3 cellular contexts compared by ENCODE assay signal in genomic region chr10:97444212-97444611, GRCh38.
TF ChIP-seq lines count a peak whose summit lies in the region.

No MANE protein-coding gene starts in this region.

TF ChIP-seq in A549, 52 proteins besides CTCF, POLR2A, EP300 and RAD21:
- TF ChIP-seq POLR2AphosphoS2 (conservative IDR thresholded peaks at IDR 0.05; ENCODE audit: low read length) (no peak), MAFK (IDR thresholded peaks at IDR 0.05; ENCODE audit: partially characterized antibody) (peak; percentile 10)
TF ChIP-seq in A549: peak in this region for 1.

TF ChIP-seq in HCT116, 20 proteins besides CTCF, POLR2A, EP300 and RAD21:
- no peak for TF ChIP-seq CBX3 (IDR thresholded peaks at IDR 0.05; ENCODE audit: low read depth)

TF ChIP-seq in GM12878, 131 proteins besides CTCF, POLR2A, EP300 and RAD21:
- TF ChIP-seq E2F4 (IDR thresholded peaks at IDR 0.05; ENCODE audit: low read depth, low read length) (no peak), FOXK2 (IDR thresholded peaks at IDR 0.05) (no peak), RELA (IDR thresholded peaks at IDR 0.05; ENCODE audit: borderline replicate concordance, partially characterized antibody) (no peak), RFX5 (IDR thresholded peaks at IDR 0.05; ENCODE audit: low read depth, low read length) (no peak), SIX5 (IDR thresholded peaks at IDR 0.05; ENCODE audit: low read depth, low read length, severe bottlenecking) (no peak), USF1 (IDR thresholded peaks at IDR 0.05; ENCODE audit: borderline replicate concordance, extremely low read length, insufficient read depth, low read depth, low read length) (no peak), POLR2AphosphoS5 (IDR thresholded peaks at IDR 0.05; ENCODE audit: low read length) (no peak), IRF5 (IDR thresholded peaks at IDR 0.05; ENCODE audit: borderline replicate concordance) (no peak), CUX1 (IDR thresholded peaks at IDR 0.05; ENCODE audit: insufficient replicate concordance, low read depth, low read length) (no peak), ZZZ3 (IDR thresholded peaks at IDR 0.05; ENCODE audit: control insufficient read depth, insufficient read length, low read depth) (no peak), BMI1 (IDR thresholded peaks at IDR 0.05; ENCODE audit: borderline replicate concordance) (no peak), RCOR1 (conservative IDR thresholded peaks at IDR 0.05; ENCODE audit: low read depth, low read length) (no peak), RELB (IDR thresholded peaks at IDR 0.05; ENCODE audit: low read depth) (no peak), NFXL1 (IDR thresholded peaks at IDR 0.05; ENCODE audit: borderline replicate concordance) (no peak)
- TF ChIP-seq, protein P1, sequence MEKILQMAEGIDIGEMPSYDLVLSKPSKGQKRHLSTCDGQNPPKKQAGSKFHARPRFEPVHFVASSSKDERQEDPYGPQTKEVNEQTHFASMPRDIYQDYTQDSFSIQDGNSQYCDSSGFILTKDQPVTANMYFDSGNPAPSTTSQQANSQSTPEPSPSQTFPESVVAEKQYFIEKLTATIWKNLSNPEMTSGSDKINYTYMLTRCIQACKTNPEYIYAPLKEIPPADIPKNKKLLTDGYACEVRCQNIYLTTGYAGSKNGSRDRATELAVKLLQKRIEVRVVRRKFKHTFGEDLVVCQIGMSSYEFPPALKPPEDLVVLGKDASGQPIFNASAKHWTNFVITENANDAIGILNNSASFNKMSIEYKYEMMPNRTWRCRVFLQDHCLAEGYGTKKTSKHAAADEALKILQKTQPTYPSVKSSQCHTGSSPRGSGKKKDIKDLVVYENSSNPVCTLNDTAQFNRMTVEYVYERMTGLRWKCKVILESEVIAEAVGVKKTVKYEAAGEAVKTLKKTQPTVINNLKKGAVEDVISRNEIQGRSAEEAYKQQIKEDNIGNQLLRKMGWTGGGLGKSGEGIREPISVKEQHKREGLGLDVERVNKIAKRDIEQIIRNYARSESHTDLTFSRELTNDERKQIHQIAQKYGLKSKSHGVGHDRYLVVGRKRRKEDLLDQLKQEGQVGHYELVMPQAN (conservative IDR thresholded peaks at IDR 0.05), result no peak
- TF ChIP-seq, protein P2, sequence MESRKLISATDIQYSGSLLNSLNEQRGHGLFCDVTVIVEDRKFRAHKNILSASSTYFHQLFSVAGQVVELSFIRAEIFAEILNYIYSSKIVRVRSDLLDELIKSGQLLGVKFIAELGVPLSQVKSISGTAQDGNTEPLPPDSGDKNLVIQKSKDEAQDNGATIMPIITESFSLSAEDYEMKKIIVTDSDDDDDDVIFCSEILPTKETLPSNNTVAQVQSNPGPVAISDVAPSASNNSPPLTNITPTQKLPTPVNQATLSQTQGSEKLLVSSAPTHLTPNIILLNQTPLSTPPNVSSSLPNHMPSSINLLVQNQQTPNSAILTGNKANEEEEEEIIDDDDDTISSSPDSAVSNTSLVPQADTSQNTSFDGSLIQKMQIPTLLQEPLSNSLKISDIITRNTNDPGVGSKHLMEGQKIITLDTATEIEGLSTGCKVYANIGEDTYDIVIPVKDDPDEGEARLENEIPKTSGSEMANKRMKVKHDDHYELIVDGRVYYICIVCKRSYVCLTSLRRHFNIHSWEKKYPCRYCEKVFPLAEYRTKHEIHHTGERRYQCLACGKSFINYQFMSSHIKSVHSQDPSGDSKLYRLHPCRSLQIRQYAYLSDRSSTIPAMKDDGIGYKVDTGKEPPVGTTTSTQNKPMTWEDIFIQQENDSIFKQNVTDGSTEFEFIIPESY (IDR thresholded peaks at IDR 0.05), result no peak
